In the genomic region with DNA sequence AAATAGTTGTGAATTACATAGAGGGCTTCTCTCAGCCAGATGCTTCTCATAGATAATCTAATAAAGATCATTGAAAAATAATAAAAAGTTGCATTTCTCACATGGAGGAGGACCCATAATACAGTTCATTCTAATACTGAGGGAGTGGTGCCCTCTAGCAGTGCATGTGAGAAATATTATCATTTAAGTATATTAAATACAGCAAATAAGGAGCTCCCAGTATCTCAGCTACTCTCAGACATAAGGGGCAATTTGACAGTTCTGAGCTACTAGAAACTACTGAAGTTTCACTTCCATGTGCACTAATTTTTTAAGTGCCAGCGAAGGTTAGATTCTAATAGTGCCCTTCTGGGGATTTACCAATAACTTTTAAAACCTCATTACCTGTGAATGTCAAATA, we compare ENCODE assay signal across 8 cellular contexts.
A peak's percentile ranks its signal among the peaks of the same experiment; 100 is the strongest.
DNase-seq lines count a peak whose midpoint lies in the region; ATAC-seq and TF ChIP-seq lines count a peak whose summit lies in the region.

No MANE protein-coding gene starts in this region.

- no peaks in the 10 kb centered on the region for H3K4me1 ChIP-seq in tibial artery

- CTCF ChIA-PET in activated CD8-positive, alpha-beta memory T cell treated with anti-CD3 and anti-CD28 coated beads, Interleukin-2, amount 10 ng/mL, durations not matched to agents 7 days and 5 days (lab: Charles Lee) = no interaction called here

- no peak overlapping the region for H3K4me3 Mint-ChIP-seq in activated CD8-positive, alpha-beta memory T cell treated with anti-CD3 and anti-CD28 coated beads, Interleukin-2, amount 10 ng/mL, durations not matched to agents 7 days and 5 days

- ATAC-seq in GM18870 (IDR thresholded peaks at IDR 0.05; ENCODE audit: unreplicated experiment) (peak; percentile 90), HG03135 (IDR thresholded peaks at IDR 0.05; ENCODE audit: unreplicated experiment) (peak; percentile 76)
- no peak for ATAC-seq in activated CD8-positive, alpha-beta memory T cell treated with anti-CD3 and anti-CD28 coated beads, Interleukin-2, amount 10 ng/mL, durations not matched to agents 7 days and 5 days

- H3K4me3 ChIP-seq in fibroblast of pulmonary artery (replicated peaks; ENCODE audit: low read depth, low read length) = no peak overlapping the region
- H3K4me3 ChIP-seq in tibial artery = no peak overlapping the region

- no peak overlapping the region for H3K27ac ChIP-seq in tibial artery

- peak; percentile 46 to 52 for DNase-seq in AML-193 (lab: John Stamatoyannopoulos, UW)
- peak; percentile 16 for DNase-seq in NCI-H82 treated with DMSO at 0.1 percent for 48 hours (lab: John Stamatoyannopoulos, UW; ENCODE audit: unreplicated experiment)
- DNase-seq in fibroblast of pulmonary artery (ENCODE audit: low read depth) = peak; percentile 1
- DNase-seq in tibial artery = no peak
- no peak for DNase-seq in activated CD8-positive, alpha-beta memory T cell treated with anti-CD3 and anti-CD28 coated beads, Interleukin-2, amount 10 ng/mL, durations not matched to agents 7 days and 5 days
- no peak for DNase-seq in activated CD4-positive, alpha-beta T cell treated with anti-CD3 and anti-CD28 coated beads, Interleukin-2, amount 50 U/mL, for 48 hours

- H3K36me3 Mint-ChIP-seq in activated CD8-positive, alpha-beta memory T cell treated with anti-CD3 and anti-CD28 coated beads, Interleukin-2, amount 10 ng/mL, durations not matched to agents 7 days and 5 days = no peaks in the 10 kb centered on the region

- no peaks in the 10 kb centered on the region for H3K9me3 ChIP-seq in tibial artery

- H3K27ac Mint-ChIP-seq in activated CD8-positive, alpha-beta memory T cell treated with anti-CD3 and anti-CD28 coated beads, Interleukin-2, amount 10 ng/mL, durations not matched to agents 7 days and 5 days = no peak overlapping the region

- no peaks in the 10 kb centered on the region for H3K27me3 ChIP-seq in tibial artery

- H3K27me3 Mint-ChIP-seq in activated CD8-positive, alpha-beta memory T cell treated with anti-CD3 and anti-CD28 coated beads, Interleukin-2, amount 10 ng/mL, durations not matched to agents 7 days and 5 days = peaks cover 8% of the 10 kb centered on the region

- TF ChIP-seq CTCF in fibroblast of pulmonary artery (IDR thresholded peaks at IDR 0.05; ENCODE audit: low read length, missing control alignments) (peak; percentile 2), tibial artery (IDR thresholded peaks at IDR 0.05) (peak; percentile 29 to 36)

- no peaks in the 10 kb centered on the region for H3K9me3 Mint-ChIP-seq in activated CD8-positive, alpha-beta memory T cell treated with anti-CD3 and anti-CD28 coated beads, Interleukin-2, amount 10 ng/mL, durations not matched to agents 7 days and 5 days (ENCODE audit: low read depth)

- intact Hi-C loops in tibial artery (cut with DNase I; ENCODE audit: low total_unique reads) = no loop called here

- H3K4me1 Mint-ChIP-seq in activated CD8-positive, alpha-beta memory T cell treated with anti-CD3 and anti-CD28 coated beads, Interleukin-2, amount 10 ng/mL, durations not matched to agents 7 days and 5 days = peaks cover 4% of the 10 kb centered on the region

- no peaks in the 10 kb centered on the region for H3K36me3 ChIP-seq in tibial artery

Comparison
In these comparisons a context has a peak if more than half of its experiments do, and no peak if none do; other contexts are left out.
1. DNase-seq: peak in AML-193 (2 of 2), NCI-H82 treated with DMSO at 0.1 percent for 48 hours (single experiment) and fibroblast of pulmonary artery (single experiment); none in tibial artery (0 of 2), activated CD8-positive, alpha-beta memory T cell treated with anti-CD3 and anti-CD28 coated beads, Interleukin-2, amount 10 ng/mL, durations not matched to agents 7 days and 5 days (single experiment) and activated CD4-positive, alpha-beta T cell treated with anti-CD3 and anti-CD28 coated beads, Interleukin-2, amount 50 U/mL, for 48 hours (0 of 2).